Comparison of ENCODE assay signal across 8 cellular contexts in the genomic region with DNA sequence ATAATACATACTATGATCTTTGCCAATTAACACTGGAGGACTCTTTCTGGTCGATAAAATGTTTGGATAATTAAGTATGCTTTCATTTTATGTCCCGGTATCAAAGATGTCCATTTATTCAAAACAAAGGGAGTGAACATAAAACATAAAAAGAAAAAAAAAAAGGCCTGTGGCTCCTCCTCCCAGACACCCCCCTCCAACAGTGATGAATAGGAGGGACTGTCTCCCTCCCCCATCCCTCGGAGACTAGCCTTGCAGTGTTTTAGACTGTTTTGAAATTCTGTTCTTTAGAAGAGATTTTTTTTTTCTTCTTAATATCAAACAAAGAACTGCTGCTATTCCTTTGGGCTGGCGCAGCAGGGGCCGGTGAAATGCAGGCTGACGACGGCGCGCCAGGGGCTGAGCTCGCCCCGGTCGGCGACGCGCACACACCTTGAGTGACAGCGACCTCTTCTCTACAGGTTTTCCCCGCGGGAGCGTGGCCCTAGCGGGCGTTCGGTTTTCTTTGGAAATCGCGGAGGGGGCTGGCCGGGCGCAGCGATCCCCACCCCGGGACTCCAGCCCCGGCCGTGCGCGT. TPM values are rescaled to one million over a fixed set of nuclear protein-coding genes. Genes with fewer than 3 reads are reported as not detected.
DNase-seq lines count a peak whose midpoint lies in the region; ATAC-seq, FAIRE-seq and TF ChIP-seq lines count a peak whose summit lies in the region.

A gene with protein sequence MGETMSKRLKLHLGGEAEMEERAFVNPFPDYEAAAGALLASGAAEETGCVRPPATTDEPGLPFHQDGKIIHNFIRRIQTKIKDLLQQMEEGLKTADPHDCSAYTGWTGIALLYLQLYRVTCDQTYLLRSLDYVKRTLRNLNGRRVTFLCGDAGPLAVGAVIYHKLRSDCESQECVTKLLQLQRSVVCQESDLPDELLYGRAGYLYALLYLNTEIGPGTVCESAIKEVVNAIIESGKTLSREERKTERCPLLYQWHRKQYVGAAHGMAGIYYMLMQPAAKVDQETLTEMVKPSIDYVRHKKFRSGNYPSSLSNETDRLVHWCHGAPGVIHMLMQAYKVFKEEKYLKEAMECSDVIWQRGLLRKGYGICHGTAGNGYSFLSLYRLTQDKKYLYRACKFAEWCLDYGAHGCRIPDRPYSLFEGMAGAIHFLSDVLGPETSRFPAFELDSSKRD (plus strand): TSS at position 235 of the 577 bp plus-strand sequence. CDS start 689 bp downstream, outside the sequence.

- TF ChIP-seq CTCF in HL-60 (IDR thresholded peaks at IDR 0.05; ENCODE audit: insufficient read depth, low read length) = no peak
- no peak for TF ChIP-seq CTCF in RWPE1 (conservative IDR thresholded peaks at IDR 0.05; ENCODE audit: low read depth)
- no peak for TF ChIP-seq CTCF in breast epithelium (IDR thresholded peaks at IDR 0.05)
- no peak for TF ChIP-seq CTCF in kidney (IDR thresholded peaks at IDR 0.05; ENCODE audit: borderline replicate concordance, extremely low read depth, insufficient read depth)

- intact Hi-C loops in breast epithelium (cut with DNase I; ENCODE audit: low total_unique reads) = no loop called here
- intact Hi-C loops in kidney (cut with DNase I) = no loop called here

- peak; percentile 5 for ATAC-seq in GM21381 (IDR thresholded peaks at IDR 0.05; ENCODE audit: unreplicated experiment)

- H3K4me1 ChIP-seq in breast epithelium (peaks cover 0 to 5% of the 10 kb centered on the region in 2 donors), kidney (ENCODE audit: control insufficient read depth in 1 of 2, insufficient read depth in 1 of 2, low read depth in 1 of 2, low read length in 2 of 2) (peaks cover 6 to 20% of the 10 kb centered on the region in 2 donors)

- H3K4me3 ChIP-seq in HL-60 (replicated peaks; ENCODE audit: insufficient read depth, low read length) (peak within 1 kb of the TSS; percentile 90), breast epithelium (peak within 1 kb of the TSS; percentile 70 to 97 (median 92)), kidney (ENCODE audit: low read length in 2 of 2) (peak within 1 kb of the TSS; percentile 89 to 96)

- H3K27ac ChIP-seq in HL-60 (replicated peaks) (peak within 1 kb of the TSS; percentile 100), RWPE1 (peak within 1 kb of the TSS; percentile 94), breast epithelium (peak within 1 kb of the TSS; percentile 98), kidney (ENCODE audit: low read depth in 2 of 2, low read length in 2 of 2) (peak within 1 kb of the TSS; percentile 95 to 96)

- no peak for FAIRE-seq in kidney (lab: Jason Lieb, UNC)

- H3K9me3 ChIP-seq in breast epithelium = no peaks in the 10 kb centered on the region
- H3K9me3 ChIP-seq in kidney (ENCODE audit: control insufficient read depth in 1 of 2, low read length in 2 of 2) = no peaks in the 10 kb centered on the region

- H3K9ac ChIP-seq in kidney (ENCODE audit: low read length in 2 of 2) = peak within 1 kb of the TSS; percentile 90 to 94

- H3K36me3 ChIP-seq in breast epithelium = no peaks in the 10 kb centered on the region
- no peaks in the 10 kb centered on the region for H3K36me3 ChIP-seq in kidney (ENCODE audit: control insufficient read depth in 1 of 2, insufficient read depth in 2 of 2, low read length in 2 of 2)

- no peaks in the 10 kb centered on the region for H3K27me3 ChIP-seq in HL-60 (ENCODE audit: insufficient read depth, poor library complexity, severe bottlenecking)
- H3K27me3 ChIP-seq in breast epithelium = no peaks in the 10 kb centered on the region

- CTCF ChIA-PET in RWPE1 (lab: Yijun Ruan, JAX) = interaction anchor here (0.7 to 1.1 kb wide), 4 partner anchors 9 to 179 kb away, joined by 3 to 6 read pairs (median 4); no protein-coding TSS in a partner anchor

- POLR2A ChIA-PET in RWPE1 (lab: Yijun Ruan, JAX; ENCODE audit: low non-redundant PET) = interaction anchor here (1.2 kb wide), 1 partner anchor 77 kb away, joined by 3 read pairs; no protein-coding TSS in a partner anchor

- DNase-seq in DMS 273 treated with DMSO at 0.1 percent for 48 hours (lab: John Stamatoyannopoulos, UW) = peak; percentile 54
- DNase-seq in HL-60 (ENCODE audit: low read depth in 1 of 2, low spot score in 1 of 2) = no peak
- peak; percentile 21 for DNase-seq in RWPE1 (ENCODE audit: low spot score)
- DNase-seq in breast epithelium (ENCODE audit: low spot score in 2 of 2) = no peak
- DNase-seq in kidney = no peak
- peak; percentile 61 for DNase-seq in stimulated activated CD4-positive, alpha-beta T cell treated with anti-CD3 and anti-CD28 coated beads, Interleukin-15, amount 100 ng/mL, for 24 hours
- DNase-seq in T1000 (lab: John Stamatoyannopoulos, UW) = no peak

- no peak for TF ChIP-seq POLR2A in breast epithelium (IDR thresholded peaks at IDR 0.05)

RNA-seq across cellular contexts. Expression of the gene that starts here (rescaled TPM):
- total RNA-seq in breast epithelium = 10 to 100 TPM; 11.8 to 22.4 (median 20.2) TPM
- 18.3 TPM for total RNA-seq in kidney
- polyA plus RNA-seq in kidney (ENCODE audit: insufficient read depth, low read depth, low replicate concordance) = 9.9 TPM

Comparison
In these comparisons a context has a peak if more than half of its experiments do, and no peak if none do; other contexts are left out.
1. DNase-seq: peak in DMS 273 treated with DMSO at 0.1 percent for 48 hours (single experiment), RWPE1 (single experiment) and stimulated activated CD4-positive, alpha-beta T cell treated with anti-CD3 and anti-CD28 coated beads, Interleukin-15, amount 100 ng/mL, for 24 hours (single experiment); none in HL-60 (0 of 2), breast epithelium (0 of 2), kidney (single experiment) and T1000 (single experiment).
2. Peak in every context shown above with its lines, with median percentiles within 50 percentile points of each other: H3K27ac ChIP-seq and H3K4me3 ChIP-seq.